34 cellular contexts compared by ENCODE assay signal in the genomic region with DNA sequence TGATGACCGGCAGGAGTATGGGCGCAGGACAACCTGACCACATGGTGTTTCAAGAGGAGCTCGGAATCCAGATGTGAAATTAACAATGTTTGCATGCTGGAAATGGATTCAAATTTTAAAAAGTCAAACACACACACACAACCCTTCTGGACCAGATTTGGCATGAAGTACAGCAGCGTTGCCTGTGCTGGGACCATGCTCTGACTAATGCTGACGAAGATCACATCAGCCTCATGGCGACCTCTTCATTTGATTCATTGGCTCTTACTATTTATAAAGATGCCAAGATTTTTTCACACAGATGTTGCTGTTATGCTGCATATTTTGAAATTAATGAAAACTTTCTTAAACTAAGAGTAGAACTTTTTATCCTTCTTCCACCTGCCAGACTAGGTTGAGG.
"Had no signal": no experiment of that assay in that cellular context is flagged by ENCODE, and none has a peak within 500 bp of the region (broad histone marks: within the 10 kb centered on the region; RNA-seq: fewer than 3 reads in every experiment).

No MANE protein-coding gene starts in this region.

- ATAC-seq: activated T-cell treated with anti-CD3 and anti-CD28 coated beads, Interleukin-2, amount 50 U/mL, for 72 hours; activated T-helper 17 cell treated with anti-CD3 and anti-CD28 coated beads, Interleukin-2, amount 50 U/mL, for 72 hours; PC-3; Right ventricle myocardium inferior; SK-N-SH treated with all-trans-retinoic acid at 6 μM for 48 hours had no signal

- H3K4me3 ChIP-seq: ascending aorta, cardiac muscle cell, Peyer's patch had no signal

- DNase-seq: activated CD4-positive, alpha-beta memory T cell treated with anti-CD3 and anti-CD28 coated beads, Interleukin-2, amount 10 ng/mL, durations not matched to agents 7 days and 5 days; activated CD4-positive, alpha-beta T cell treated with anti-CD3 and anti-CD28 coated beads for 1 hour; activated CD4-positive, alpha-beta T cell treated with anti-CD3 and anti-CD28 coated beads for 48 hours; activated CD4-positive, CD25-positive, alpha-beta regulatory T cell; activated effector memory CD4-positive, alpha-beta T cell treated with anti-CD3 and anti-CD28 coated beads, Interleukin-2, amount 50 U/mL, for 16 hours; activated naive CD4-positive, alpha-beta T cell; activated naive CD4-positive, alpha-beta T cell treated with anti-CD3 and anti-CD28 coated beads, Interleukin-2, amount 50 U/mL, for 16 hours; activated naive CD8-positive, alpha-beta T cell treated with anti-CD3 and anti-CD28 coated beads for 36 hours; activated T-cell treated with anti-CD3 and anti-CD28 coated beads, Interleukin-2, amount 50 U/mL, for 1 hour; activated T-cell treated with anti-CD3 and anti-CD28 coated beads, Interleukin-2, amount 50 U/mL, for 72 hours; amniotic stem cell; NCI-H1092 treated with DMSO at 0.1 percent for 48 hours; NCI-H1417; NCI-H146; NCI-H187; NCI-H2029 treated with DMSO at 0.1 percent for 48 hours; NCI-H2107; NCI-H2171; NCI-H510A; NCI-H526; NCI-H748 treated with DMSO at 0.1 percent for 48 hours; NK-92 treated with Interleukin-12 subunit alpha and Interleukin-12 subunit beta, amount 100 ng/mL, for 24 hours; PC-3; Peyer's patch; SIG-M5; T-helper 1 cell; T-helper 2 cell; T-helper 9 cell; WERI-Rb-1 had no signal
